8 cellular contexts compared by ENCODE assay signal in genomic region chr15:90872481-90873184, GRCh38. TPM values are rescaled to one million over a fixed set of nuclear protein-coding genes. Genes with fewer than 3 reads are reported as not detected.
A peak's percentile ranks its signal among the peaks of the same experiment; 100 is the strongest.
DNase-seq lines count a peak whose midpoint lies in the region; ATAC-seq, FAIRE-seq and TF ChIP-seq lines count a peak whose summit lies in the region.

No MANE protein-coding gene starts in this region.

- H3K4me3 ChIP-seq in AG04450 (ENCODE audit: low read depth, low read length) (peak overlapping the region; percentile 72), SK-N-SH (ENCODE audit: low read depth in 2 of 2, low read length in 1 of 2) (peak overlapping the region; percentile 80 to 84), HepG2 (replicated peaks in 1 of 3; ENCODE audit: insufficient read depth in 1 of 3, low read depth in 2 of 3, low read length in 3 of 3) (peak overlapping the region; percentile 72 to 74 (median 73))

- no peaks in the 10 kb centered on the region for H3K9me3 Mint-ChIP-seq in central memory CD8-positive, alpha-beta T cell
- H3K9me3 Mint-ChIP-seq in stimulated activated effector memory CD8-positive, alpha-beta T cell treated with anti-CD3 and anti-CD28 coated beads, Interleukin-12 subunit alpha, Interleukin-12 subunit beta, amount 100 ng/mL, for 72 hours = no peaks in the 10 kb centered on the region

- no peaks in the 10 kb centered on the region for H3K9me2 ChIP-seq in SK-N-SH

- intact Hi-C loops in HepG2 (cut with micrococcal nuclease; ENCODE audit: unreplicated experiment) = loop anchor here (5.0 kb wide), 1 partner anchor 380 kb away; no protein-coding TSS in a partner anchor

- H3F3A ChIP-seq in SK-N-SH (replicated peaks; ENCODE audit: insufficient read depth) = peaks cover 20% of the 10 kb centered on the region

- peak overlapping the region; percentile 61 for H3K27ac ChIP-seq in AG04450 (ENCODE audit: low read depth, low read length)
- peak overlapping the region in 1 of 2 experiments; percentile 88; a peak in 2 of 4 replicates for H3K27ac ChIP-seq in SK-N-SH (ENCODE audit: low read depth in 2 of 2, low read length in 1 of 2)
- H3K27ac ChIP-seq in HepG2 (ENCODE audit: extremely low read length, insufficient read depth, low read length) = no peak overlapping the region

- BruUV-seq in HepG2 (replicated peaks; lab: Mats Ljungman, UMichigan) = TSS peak; percentile 61

- H3K9me3 ChIP-seq in AG04450 (ENCODE audit: control insufficient read depth, insufficient read depth, low read length) (no peaks in the 10 kb centered on the region; the same call in 1 of the 2 replicates), SK-N-SH (no peaks in the 10 kb centered on the region), HepG2 (ENCODE audit: low read length) (no peaks in the 10 kb centered on the region)

- peak in 1 of 2 experiments; percentile 35; a peak in 1 of 4 replicates for TF ChIP-seq POLR2A in HepG2 (IDR thresholded peaks at IDR 0.05; ENCODE audit: insufficient read depth in 1 of 2, low read depth in 2 of 2, low read length in 2 of 2)

- TF ChIP-seq RAD21 in SK-N-SH (IDR thresholded peaks at IDR 0.05; ENCODE audit: low read length) = no peak
- no peak for TF ChIP-seq RAD21 in HepG2 (CRISPR knock-in tag; IDR thresholded peaks at IDR 0.05)

- H3K27me3 Mint-ChIP-seq in central memory CD8-positive, alpha-beta T cell = peaks cover 2% of the 10 kb centered on the region

- no peak for FAIRE-seq in HepG2 (lab: Jason Lieb, UNC)

- H3K9ac ChIP-seq in SK-N-SH (peak overlapping the region; percentile 88), HepG2 (ENCODE audit: insufficient read depth, low read depth, low read length) (peak overlapping the region; percentile 61)

- peak overlapping the region; percentile 98 for H3K4me2 ChIP-seq in SK-N-SH
- H3K4me2 ChIP-seq in HepG2 (ENCODE audit: low read depth, low read length) = peak overlapping the region; percentile 85

- in situ Hi-C loops in HepG2 (cut with HindIII; ENCODE audit: extremely low pct_ligation_motif_present, low pct_unique_long_range_greater_than_20kb) = no loop called here

- H3K79me2 ChIP-seq in SK-N-SH (ENCODE audit: insufficient read depth) (peaks cover 68% of the 10 kb centered on the region), HepG2 (ENCODE audit: insufficient read depth, low read length) (peaks cover 10% of the 10 kb centered on the region)

- peak overlapping the region; percentile 53 for H3K27ac Mint-ChIP-seq in central memory CD8-positive, alpha-beta T cell (ENCODE audit: low read depth)
- peak overlapping the region; percentile 92 for H3K27ac Mint-ChIP-seq in stimulated activated effector memory CD8-positive, alpha-beta T cell treated with anti-CD3 and anti-CD28 coated beads, Interleukin-12 subunit alpha, Interleukin-12 subunit beta, amount 100 ng/mL, for 72 hours

- POLR2A ChIA-PET in AG04450 (lab: Yijun Ruan, JAX) = no interaction called here
- POLR2A ChIA-PET in SK-N-SH (lab: Yijun Ruan, JAX) = no interaction called here
- POLR2A ChIA-PET in HepG2 (lab: Yijun Ruan, JAX) = interaction anchor here (2.5 to 2.6 kb wide), 2 partner anchors 12 kb away, joined by 41 to 65 read pairs; partner anchors contain the start of gene FES

- peak overlapping the region; percentile 77 for H3K4me3 Mint-ChIP-seq in central memory CD8-positive, alpha-beta T cell
- H3K4me3 Mint-ChIP-seq in stimulated activated effector memory CD8-positive, alpha-beta T cell treated with anti-CD3 and anti-CD28 coated beads, Interleukin-12 subunit alpha, Interleukin-12 subunit beta, amount 100 ng/mL, for 72 hours = peak overlapping the region; percentile 87

- TF ChIP-seq EP300 in SK-N-SH (IDR thresholded peaks at IDR 0.05; ENCODE audit: borderline replicate concordance in 1 of 2, low read depth in 1 of 2, low read length in 1 of 2) (no peak), HepG2 (IDR thresholded peaks at IDR 0.05; ENCODE audit: low read depth in 2 of 2, low read length in 2 of 2) (no peak), HepG2 (CRISPR knock-in tag; IDR thresholded peaks at IDR 0.05; ENCODE audit: borderline replicate concordance) (no peak)

- DNase-seq in AG04450 (ENCODE audit: low read depth, low spot score) (peak; percentile 11), SK-N-SH (peak; percentile 49), HepG2 (ENCODE audit: low spot score) (peak; percentile 56), DMS153 treated with DMSO at 0.1 percent for 48 hours (lab: John Stamatoyannopoulos, UW; ENCODE audit: unreplicated experiment) (no peak)
- no peak for DNase-seq in central memory CD8-positive, alpha-beta T cell (ENCODE audit: low spot score in 2 of 2)
- peak in 1 of 2 donors; percentile 79 for DNase-seq in stimulated activated effector memory CD8-positive, alpha-beta T cell treated with anti-CD3 and anti-CD28 coated beads, Interleukin-12 subunit alpha, Interleukin-12 subunit beta, amount 100 ng/mL, for 72 hours (ENCODE audit: low spot score in 2 of 2)

- peaks cover 38% of the 10 kb centered on the region for H3K4me1 Mint-ChIP-seq in central memory CD8-positive, alpha-beta T cell
- H3K4me1 Mint-ChIP-seq in stimulated activated effector memory CD8-positive, alpha-beta T cell treated with anti-CD3 and anti-CD28 coated beads, Interleukin-12 subunit alpha, Interleukin-12 subunit beta, amount 100 ng/mL, for 72 hours = peaks cover 54% of the 10 kb centered on the region

- no peak for TF ChIP-seq CTCF in AG04450 (IDR thresholded peaks at IDR 0.05; ENCODE audit: low read depth, low read length)
- no peak for TF ChIP-seq CTCF in SK-N-SH (IDR thresholded peaks at IDR 0.05)
- no peak for TF ChIP-seq CTCF in HepG2 (CRISPR knock-in tag; IDR thresholded peaks at IDR 0.05)

- peaks cover 23% of the 10 kb centered on the region for H3K36me3 Mint-ChIP-seq in central memory CD8-positive, alpha-beta T cell (ENCODE audit: insufficient read depth)
- H3K36me3 Mint-ChIP-seq in stimulated activated effector memory CD8-positive, alpha-beta T cell treated with anti-CD3 and anti-CD28 coated beads, Interleukin-12 subunit alpha, Interleukin-12 subunit beta, amount 100 ng/mL, for 72 hours = peaks cover 77% of the 10 kb centered on the region

- H2AFZ ChIP-seq in SK-N-SH (ENCODE audit: low read depth) (0 out of 2 replicates have a peak overlapping the region, but pooled peaks have one; percentile 20), HepG2 (ENCODE audit: low read length) (no peak overlapping the region)

- H3K27me3 ChIP-seq in AG04450 (ENCODE audit: control insufficient read depth, insufficient read depth, low read length) (no peaks in the 10 kb centered on the region), SK-N-SH (ENCODE audit: insufficient read depth) (no peaks in the 10 kb centered on the region), HepG2 (ENCODE audit: control insufficient read depth in 1 of 2, insufficient read depth in 2 of 2, low read length in 2 of 2) (peaks cover 0 to 29% of the 10 kb centered on the region in 2 experiments; a peak in 4 of 5 replicates)

- H3K36me3 ChIP-seq in SK-N-SH (replicated peaks in 1 of 2; ENCODE audit: control insufficient read depth in 1 of 2, insufficient read depth in 2 of 2, low read length in 1 of 2) (peaks cover 6 to 18% of the 10 kb centered on the region in 2 experiments), HepG2 (replicated peaks in 1 of 2; ENCODE audit: control insufficient read depth in 1 of 2, insufficient read depth in 2 of 2, low read length in 2 of 2) (peaks cover 2 to 23% of the 10 kb centered on the region in 2 experiments; a peak in 3 of 5 replicates)

- 51% methylated on average over 12 of the region's 12 CpGs for WGBS in SK-N-SH (ENCODE audit: low lambda C conversion rate)
- WGBS in HepG2 (ENCODE audit: low lambda C conversion rate) = 7% methylated on average over 12 of the region's 12 CpGs

- peak; percentile 19 for ATAC-seq in GM21737 (IDR thresholded peaks at IDR 0.05; ENCODE audit: unreplicated experiment)
- no peak for ATAC-seq in central memory CD8-positive, alpha-beta T cell (replicated peaks; ENCODE audit: extremely low read depth, poor library complexity, severe bottlenecking)
- ATAC-seq in HepG2 = peak; percentile 11
- ATAC-seq in stimulated activated effector memory CD8-positive, alpha-beta T cell treated with anti-CD3 and anti-CD28 coated beads, Interleukin-12 subunit alpha, Interleukin-12 subunit beta, amount 100 ng/mL, for 72 hours = peak; percentile 75
- ATAC-seq in HG02981 (IDR thresholded peaks at IDR 0.05; ENCODE audit: unreplicated experiment) = no peak

- peaks cover 29 to 39% of the 10 kb centered on the region in 2 experiments; a peak in 2 of 4 replicates for H3K4me1 ChIP-seq in SK-N-SH (ENCODE audit: control insufficient read depth in 1 of 2, insufficient read depth in 2 of 2, low read depth in 1 of 2, low read length in 1 of 2)
- H3K4me1 ChIP-seq in HepG2 (ENCODE audit: insufficient read depth, low read length) = peaks cover 62% of the 10 kb centered on the region

- H4K20me1 ChIP-seq in SK-N-SH (ENCODE audit: insufficient read depth) (peaks cover 14% of the 10 kb centered on the region; the same call in 1 of the 2 replicates), HepG2 (ENCODE audit: insufficient read depth, low read length) (peaks cover 22% of the 10 kb centered on the region; the same call in 1 of the 2 replicates)

- CTCF ChIA-PET in AG04450 (lab: Charles Lee) = no interaction called here
- CTCF ChIA-PET in SK-N-SH (lab: Yijun Ruan, JAX) = interaction anchor here (0.9 to 2.1 kb wide), 2 partner anchors 13 to 223 kb away, joined by 3 to 18 read pairs; no protein-coding TSS in a partner anchor
- CTCF ChIA-PET in HepG2 (lab: Yijun Ruan, JAX; ENCODE audit: low intra/inter-chr PET ratio, low total read pairs) = no interaction called here

RNA-seq across cellular contexts. Expression of gene FURIN, which starts 4.2 kb away (rescaled TPM):
- polyA plus RNA-seq in AG04450 (2011; rRNA removed) = 14.0 and 21.5 TPM in 2 replicates
- polyA minus RNA-seq in AG04450 (2011; rRNA and poly(A)+ RNA removed) = 22.6 and 38.5 TPM in 2 replicates
- polyA plus RNA-seq in SK-N-SH (2012; rRNA removed) = 33.5 and 40.8 TPM in 2 replicates
- 15.4 and 29.8 TPM in 2 replicates for polyA plus RNA-seq in SK-N-SH (2012; cell fraction: cytosol; rRNA removed)
- polyA plus RNA-seq in SK-N-SH (2012; cell fraction: nucleus; rRNA removed) = 25.5 and 28.9 TPM in 2 replicates
- 13.9 and 17.4 TPM in 2 replicates for total RNA-seq in HepG2 (2016; rRNA removed; fragmentation: Illumina TruSeq; extraction: Trizol)
- 4.7 and 4.8 TPM in 2 replicates for total RNA-seq in HepG2 (2016; cell fraction: cytosol; rRNA removed; fragmentation: Illumina TruSeq; extraction: Trizol; ENCODE audit: low read depth)
- 10.1 and 18.5 TPM in 2 replicates for total RNA-seq in HepG2 (2016; cell fraction: insoluble cytoplasmic fraction; rRNA removed; fragmentation: Illumina TruSeq; extraction: Trizol)
- total RNA-seq in HepG2 (2016; cell fraction: membrane; rRNA removed; fragmentation: Illumina TruSeq; extraction: Trizol) = 20.5 and 21.4 TPM in 2 replicates
- 17.5 and 19.5 TPM in 2 replicates for total RNA-seq in HepG2 (2016; cell fraction: nucleus; rRNA removed; fragmentation: Illumina TruSeq; extraction: Trizol)
- 15.2 and 17.3 TPM in 2 replicates for polyA plus RNA-seq in HepG2 (2011; rRNA removed)
- polyA plus RNA-seq in HepG2 (2011; cell fraction: cytosol; rRNA removed) = 12.0 and 18.4 TPM in 2 replicates
- 17.2 and 23.0 TPM in 2 replicates for polyA plus RNA-seq in HepG2 (2011; cell fraction: nucleus; rRNA removed)
- polyA plus RNA-seq in HepG2 (2012) = 4.4 and 15.3 TPM in 2 replicates
- polyA plus RNA-seq in HepG2 (2016; cell fraction: cytosol; fragmentation: Illumina TruSeq; extraction: Trizol; ENCODE audit: low read depth) = 6.3 and 6.4 TPM in 2 replicates
- polyA plus RNA-seq in HepG2 (2016; cell fraction: insoluble cytoplasmic fraction; fragmentation: Illumina TruSeq; extraction: Trizol; ENCODE audit: low read depth) = 14.6 and 21.4 TPM in 2 replicates
- 19.0 and 20.4 TPM in 2 replicates for polyA plus RNA-seq in HepG2 (2016; cell fraction: membrane; fragmentation: Illumina TruSeq; extraction: Trizol; ENCODE audit: low read depth)
- polyA plus RNA-seq in HepG2 (2016; cell fraction: nucleus; fragmentation: Illumina TruSeq; extraction: Trizol; ENCODE audit: insufficient read depth, low read depth) = 32.9 and 35.2 TPM in 2 replicates
- polyA minus RNA-seq in HepG2 (2011; rRNA and poly(A)+ RNA removed; ENCODE audit: low replicate concordance) = 33.9 and 45.0 TPM in 2 replicates
- polyA minus RNA-seq in HepG2 (2011; cell fraction: cytosol; rRNA and poly(A)+ RNA removed) = 15.8 and 17.1 TPM in 2 replicates
- 6.1 and 8.6 TPM in 2 replicates for polyA minus RNA-seq in HepG2 (2011; cell fraction: nucleus; rRNA and poly(A)+ RNA removed)

RNA-seq across cellular contexts. Expression of gene FES, which starts 11.7 kb away (rescaled TPM):
- 5.5 and 7.1 TPM in 2 replicates for polyA plus RNA-seq in AG04450 (2011; rRNA removed)
- polyA minus RNA-seq in AG04450 (2011; rRNA and poly(A)+ RNA removed) = 7.1 and 8.9 TPM in 2 replicates
- polyA plus RNA-seq in SK-N-SH (2012; rRNA removed) = 0.03 and 0.13 TPM in 2 replicates
- polyA plus RNA-seq in SK-N-SH (2012; cell fraction: cytosol; rRNA removed) = 0.03 and 0.04 TPM in 2 replicates
- 0.23 and 0.48 TPM in 2 replicates for polyA plus RNA-seq in SK-N-SH (2012; cell fraction: nucleus; rRNA removed)
- 8.5 and 9.5 TPM in 2 replicates for total RNA-seq in HepG2 (2016; rRNA removed; fragmentation: Illumina TruSeq; extraction: Trizol)
- 3.0 and 3.5 TPM in 2 replicates for total RNA-seq in HepG2 (2016; cell fraction: cytosol; rRNA removed; fragmentation: Illumina TruSeq; extraction: Trizol; ENCODE audit: low read depth)
- total RNA-seq in HepG2 (2016; cell fraction: insoluble cytoplasmic fraction; rRNA removed; fragmentation: Illumina TruSeq; extraction: Trizol) = 9.6 TPM in 2 replicates
- total RNA-seq in HepG2 (2016; cell fraction: membrane; rRNA removed; fragmentation: Illumina TruSeq; extraction: Trizol) = 3.8 and 4.7 TPM in 2 replicates
- 5.2 and 5.4 TPM in 2 replicates for total RNA-seq in HepG2 (2016; cell fraction: nucleus; rRNA removed; fragmentation: Illumina TruSeq; extraction: Trizol)
- 4.0 and 4.3 TPM in 2 replicates for polyA plus RNA-seq in HepG2 (2011; rRNA removed)
- polyA plus RNA-seq in HepG2 (2011; cell fraction: cytosol; rRNA removed) = 2.8 and 5.7 TPM in 2 replicates
- 13.7 and 22.6 TPM in 2 replicates for polyA plus RNA-seq in HepG2 (2011; cell fraction: nucleus; rRNA removed)
- polyA plus RNA-seq in HepG2 (2012) = 1.3 and 1.7 TPM in 2 replicates
- 3.0 TPM in 2 replicates for polyA plus RNA-seq in HepG2 (2016; cell fraction: cytosol; fragmentation: Illumina TruSeq; extraction: Trizol; ENCODE audit: low read depth)
- 6.1 and 6.9 TPM in 2 replicates for polyA plus RNA-seq in HepG2 (2016; cell fraction: insoluble cytoplasmic fraction; fragmentation: Illumina TruSeq; extraction: Trizol; ENCODE audit: low read depth)
- 2.4 TPM in 2 replicates for polyA plus RNA-seq in HepG2 (2016; cell fraction: membrane; fragmentation: Illumina TruSeq; extraction: Trizol; ENCODE audit: low read depth)
- polyA plus RNA-seq in HepG2 (2016; cell fraction: nucleus; fragmentation: Illumina TruSeq; extraction: Trizol; ENCODE audit: insufficient read depth, low read depth) = 8.5 and 10.3 TPM in 2 replicates
- 0.37 and 5.3 TPM in 2 replicates for polyA minus RNA-seq in HepG2 (2011; rRNA and poly(A)+ RNA removed; ENCODE audit: low replicate concordance)
- polyA minus RNA-seq in HepG2 (2011; cell fraction: cytosol; rRNA and poly(A)+ RNA removed) = 1.7 and 1.8 TPM in 2 replicates
- polyA minus RNA-seq in HepG2 (2011; cell fraction: nucleus; rRNA and poly(A)+ RNA removed) = 5.1 and 6.2 TPM in 2 replicates

RNA-seq across cellular contexts. Expression of gene MAN2A2, which starts 30.5 kb away (rescaled TPM):
- 14.3 and 20.6 TPM in 2 replicates for polyA plus RNA-seq in AG04450 (2011; rRNA removed)
- 16.2 and 23.4 TPM in 2 replicates for polyA minus RNA-seq in AG04450 (2011; rRNA and poly(A)+ RNA removed)
- 25.6 and 35.0 TPM in 2 replicates for polyA plus RNA-seq in SK-N-SH (2012; rRNA removed)
- polyA plus RNA-seq in SK-N-SH (2012; cell fraction: cytosol; rRNA removed) = 10.6 and 15.5 TPM in 2 replicates
- 159 and 164 TPM in 2 replicates for polyA plus RNA-seq in SK-N-SH (2012; cell fraction: nucleus; rRNA removed)
- 6.7 and 17.5 TPM in 2 replicates for total RNA-seq in HepG2 (2016; rRNA removed; fragmentation: Illumina TruSeq; extraction: Trizol)
- total RNA-seq in HepG2 (2016; cell fraction: cytosol; rRNA removed; fragmentation: Illumina TruSeq; extraction: Trizol; ENCODE audit: low read depth) = 8.9 and 9.3 TPM in 2 replicates
- 5.6 and 21.4 TPM in 2 replicates for total RNA-seq in HepG2 (2016; cell fraction: insoluble cytoplasmic fraction; rRNA removed; fragmentation: Illumina TruSeq; extraction: Trizol)
- total RNA-seq in HepG2 (2016; cell fraction: membrane; rRNA removed; fragmentation: Illumina TruSeq; extraction: Trizol) = 9.6 and 10.0 TPM in 2 replicates
- total RNA-seq in HepG2 (2016; cell fraction: nucleus; rRNA removed; fragmentation: Illumina TruSeq; extraction: Trizol) = 31.3 and 36.5 TPM in 2 replicates
- 43.8 and 51.5 TPM in 2 replicates for polyA plus RNA-seq in HepG2 (2011; rRNA removed)
- 18.4 and 29.4 TPM in 2 replicates for polyA plus RNA-seq in HepG2 (2011; cell fraction: cytosol; rRNA removed)
- 296 and 398 TPM in 2 replicates for polyA plus RNA-seq in HepG2 (2011; cell fraction: nucleus; rRNA removed)
- polyA plus RNA-seq in HepG2 (2012) = 13.2 and 18.7 TPM in 2 replicates
- 1.5 and 2.3 TPM in 2 replicates for polyA plus RNA-seq in HepG2 (2016; cell fraction: cytosol; fragmentation: Illumina TruSeq; extraction: Trizol; ENCODE audit: low read depth)
- 7.9 and 9.3 TPM in 2 replicates for polyA plus RNA-seq in HepG2 (2016; cell fraction: insoluble cytoplasmic fraction; fragmentation: Illumina TruSeq; extraction: Trizol; ENCODE audit: low read depth)
- polyA plus RNA-seq in HepG2 (2016; cell fraction: membrane; fragmentation: Illumina TruSeq; extraction: Trizol; ENCODE audit: low read depth) = 5.8 and 8.8 TPM in 2 replicates
- polyA plus RNA-seq in HepG2 (2016; cell fraction: nucleus; fragmentation: Illumina TruSeq; extraction: Trizol; ENCODE audit: insufficient read depth, low read depth) = 117 and 126 TPM in 2 replicates
- 46.3 and 58.9 TPM in 2 replicates for polyA minus RNA-seq in HepG2 (2011; rRNA and poly(A)+ RNA removed; ENCODE audit: low replicate concordance)
- 16.2 and 16.4 TPM in 2 replicates for polyA minus RNA-seq in HepG2 (2011; cell fraction: cytosol; rRNA and poly(A)+ RNA removed)
- 38.2 and 38.5 TPM in 2 replicates for polyA minus RNA-seq in HepG2 (2011; cell fraction: nucleus; rRNA and poly(A)+ RNA removed)

RNA-seq across cellular contexts. Expression of gene HDDC3, which starts 59.7 kb away (rescaled TPM):
- polyA plus RNA-seq in AG04450 (2011; rRNA removed) = 10.0 and 10.3 TPM in 2 replicates
- 10.9 and 17.1 TPM in 2 replicates for polyA minus RNA-seq in AG04450 (2011; rRNA and poly(A)+ RNA removed)
- 24.2 and 25.8 TPM in 2 replicates for polyA plus RNA-seq in SK-N-SH (2012; rRNA removed)
- 16.3 and 19.5 TPM in 2 replicates for polyA plus RNA-seq in SK-N-SH (2012; cell fraction: cytosol; rRNA removed)
- 21.2 and 21.5 TPM in 2 replicates for polyA plus RNA-seq in SK-N-SH (2012; cell fraction: nucleus; rRNA removed)
- total RNA-seq in HepG2 (2016; rRNA removed; fragmentation: Illumina TruSeq; extraction: Trizol) = 28.3 and 30.0 TPM in 2 replicates
- total RNA-seq in HepG2 (2016; cell fraction: cytosol; rRNA removed; fragmentation: Illumina TruSeq; extraction: Trizol; ENCODE audit: low read depth) = 9.5 and 9.9 TPM in 2 replicates
- 29.5 and 31.1 TPM in 2 replicates for total RNA-seq in HepG2 (2016; cell fraction: insoluble cytoplasmic fraction; rRNA removed; fragmentation: Illumina TruSeq; extraction: Trizol)
- 19.0 and 21.4 TPM in 2 replicates for total RNA-seq in HepG2 (2016; cell fraction: membrane; rRNA removed; fragmentation: Illumina TruSeq; extraction: Trizol)
- total RNA-seq in HepG2 (2016; cell fraction: nucleus; rRNA removed; fragmentation: Illumina TruSeq; extraction: Trizol) = 14.9 and 16.3 TPM in 2 replicates
- 18.7 and 21.7 TPM in 2 replicates for polyA plus RNA-seq in HepG2 (2011; rRNA removed)
- polyA plus RNA-seq in HepG2 (2011; cell fraction: cytosol; rRNA removed) = 21.7 and 23.0 TPM in 2 replicates
- polyA plus RNA-seq in HepG2 (2011; cell fraction: nucleus; rRNA removed) = 18.2 and 23.4 TPM in 2 replicates
- 12.4 and 14.3 TPM in 2 replicates for polyA plus RNA-seq in HepG2 (2012)
- 15.3 and 16.8 TPM in 2 replicates for polyA plus RNA-seq in HepG2 (2016; cell fraction: cytosol; fragmentation: Illumina TruSeq; extraction: Trizol; ENCODE audit: low read depth)
- 32.6 and 35.8 TPM in 2 replicates for polyA plus RNA-seq in HepG2 (2016; cell fraction: insoluble cytoplasmic fraction; fragmentation: Illumina TruSeq; extraction: Trizol; ENCODE audit: low read depth)
- 20.1 and 22.5 TPM in 2 replicates for polyA plus RNA-seq in HepG2 (2016; cell fraction: membrane; fragmentation: Illumina TruSeq; extraction: Trizol; ENCODE audit: low read depth)
- 23.2 and 27.0 TPM in 2 replicates for polyA plus RNA-seq in HepG2 (2016; cell fraction: nucleus; fragmentation: Illumina TruSeq; extraction: Trizol; ENCODE audit: insufficient read depth, low read depth)
- 12.2 and 28.5 TPM in 2 replicates for polyA minus RNA-seq in HepG2 (2011; rRNA and poly(A)+ RNA removed; ENCODE audit: low replicate concordance)
- polyA minus RNA-seq in HepG2 (2011; cell fraction: cytosol; rRNA and poly(A)+ RNA removed) = 8.2 and 8.6 TPM in 2 replicates
- 13.3 and 14.7 TPM in 2 replicates for polyA minus RNA-seq in HepG2 (2011; cell fraction: nucleus; rRNA and poly(A)+ RNA removed)

Comparison
In these comparisons a context has a peak if more than half of its experiments do, and no peak if none do; other contexts are left out.
1. DNase-seq: peak in AG04450 (single experiment), SK-N-SH (single experiment) and HepG2 (single experiment); none in central memory CD8-positive, alpha-beta T cell (0 of 2) and DMS153 treated with DMSO at 0.1 percent for 48 hours (single experiment).
2. ATAC-seq: peak in GM21737 (single experiment), HepG2 (single experiment) and stimulated activated effector memory CD8-positive, alpha-beta T cell treated with anti-CD3 and anti-CD28 coated beads, Interleukin-12 subunit alpha, Interleukin-12 subunit beta, amount 100 ng/mL, for 72 hours (single experiment); none in central memory CD8-positive, alpha-beta T cell (single experiment) and HG02981 (single experiment).
3. Peak in every context shown above with its lines, with median percentiles within 50 percentile points of each other: H3K4me3 ChIP-seq.